8 cellular contexts compared by ENCODE assay signal in genomic region chr11:74929431-74930363, GRCh38. TPM values are rescaled to one million over a fixed set of nuclear protein-coding genes. Genes with fewer than 3 reads are reported as not detected.
DNase-seq lines count a peak whose midpoint lies in the region; ATAC-seq and TF ChIP-seq lines count a peak whose summit lies in the region.

No MANE protein-coding gene starts in this region.

- POLR2A ChIA-PET in HEK293T (lab: Yijun Ruan, JAX): no interaction called here

- TF ChIP-seq CTCF in astrocyte of the spinal cord (IDR thresholded peaks at IDR 0.05; ENCODE audit: low read depth, low read length) (peak; percentile 89), smooth muscle cell (IDR thresholded peaks at IDR 0.05; ENCODE audit: borderline replicate concordance, insufficient read depth, poor library complexity, severe bottlenecking) (peak; percentile 89)

- no peak overlapping the region for H3K4me2 ChIP-seq in smooth muscle cell

- 63% methylated on average over 8 of the region's 8 CpGs for WGBS in smooth muscle cell (ENCODE audit: low lambda C conversion rate)

- no peak overlapping the region for H3K9ac ChIP-seq in smooth muscle cell (ENCODE audit: low read depth)

- no peaks in the 10 kb centered on the region for H3K36me3 ChIP-seq in smooth muscle cell (ENCODE audit: low read depth)

- no peaks in the 10 kb centered on the region for H3K27me3 ChIP-seq in smooth muscle cell (ENCODE audit: low read depth)

- H4K20me1 ChIP-seq in smooth muscle cell (ENCODE audit: low read depth): no peaks in the 10 kb centered on the region

- H3K27ac ChIP-seq in smooth muscle cell (ENCODE audit: low read depth): no peak overlapping the region

- no peaks in the 10 kb centered on the region for H3K9me3 ChIP-seq in smooth muscle cell (replicated peaks; ENCODE audit: low read depth)

- CTCF ChIA-PET in HEK293T (lab: Yijun Ruan, JAX): interaction anchor here (0.6 to 2.1 kb wide), 15 partner anchors 11 to 319 kb away, joined by 3 to 7 read pairs (median 4); no protein-coding TSS in a partner anchor

- DNase-seq in DMS53 treated with DMSO at 0.1 percent for 48 hours (lab: John Stamatoyannopoulos, UW; ENCODE audit: unreplicated experiment) (peak; percentile 98), HEK293T (ENCODE audit: extremely low spot score) (peak; percentile 60), NCI-H2029 (lab: John Stamatoyannopoulos, UW) (peak; percentile 87), T-helper 22 cell (ENCODE audit: low read depth) (peak; percentile 19), astrocyte of the spinal cord (ENCODE audit: low read depth, low spot score) (peak; percentile 93), hippocampal formation (lab: John Stamatoyannopoulos, UW) (peak; percentile 56 to 68), smooth muscle cell (lab: John Stamatoyannopoulos, UW; ENCODE audit: unreplicated experiment) (no peak)

- H3F3A ChIP-seq in smooth muscle cell (ENCODE audit: low read depth): no peaks in the 10 kb centered on the region

- no peaks in the 10 kb centered on the region for H3K79me2 ChIP-seq in smooth muscle cell (ENCODE audit: low read depth)

- no peak for ATAC-seq in GM18870 (IDR thresholded peaks at IDR 0.05; ENCODE audit: unreplicated experiment)

- in situ Hi-C loops in astrocyte of the spinal cord (cut with HindIII; ENCODE audit: low sequenced_read_pairs): no loop called here

- H2AFZ ChIP-seq in smooth muscle cell (ENCODE audit: low read depth): no peak overlapping the region

- H3K4me3 ChIP-seq in astrocyte of the spinal cord (ENCODE audit: low read depth, low read length) (no peak overlapping the region), smooth muscle cell (no peak overlapping the region)

- no peaks in the 10 kb centered on the region for H3K4me1 ChIP-seq in smooth muscle cell (ENCODE audit: low read depth)

TF ChIP-seq in HEK293T, 16 proteins besides CTCF, POLR2A, EP300 and RAD21:
- TF ChIP-seq ARNT (IDR thresholded peaks at IDR 0.05) (no peak), FOXA1 (IDR thresholded peaks at IDR 0.05) (no peak), BHLHE40 (IDR thresholded peaks at IDR 0.05; ENCODE audit: borderline replicate concordance) (no peak), ZNF384 (IDR thresholded peaks at IDR 0.05) (no peak), NFRKB (IDR thresholded peaks at IDR 0.05) (no peak), L3MBTL2 (conservative IDR thresholded peaks at IDR 0.05) (no peak), LEF1 (IDR thresholded peaks at IDR 0.05; ENCODE audit: borderline replicate concordance) (no peak), FOXK2 (IDR thresholded peaks at IDR 0.05) (no peak), HDGF (IDR thresholded peaks at IDR 0.05; ENCODE audit: borderline replicate concordance) (no peak)

RNA-seq across cellular contexts. Expression of gene XRRA1, which starts 19.2 kb away (rescaled TPM):
- 3.8 and 9.1 TPM in 2 replicates for total RNA-seq in smooth muscle cell
- 7.3 and 9.4 TPM in 2 replicates for polyA plus RNA-seq in smooth muscle cell

RNA-seq across cellular contexts. Expression of gene SPCS2, which starts 19.4 kb away (rescaled TPM):
- 49.9 and 55.3 TPM in 2 replicates for total RNA-seq in smooth muscle cell
- 325 and 345 TPM in 2 replicates for polyA plus RNA-seq in smooth muscle cell

RNA-seq across cellular contexts. Expression of gene NEU3, which starts 59.0 kb away (rescaled TPM):
- total RNA-seq in smooth muscle cell: 5.0 and 8.5 TPM in 2 replicates
- 2.1 and 3.9 TPM in 2 replicates for polyA plus RNA-seq in smooth muscle cell
